Comparison of ENCODE assay signal across 8 cellular contexts in genomic region chr7:73734619-73735525, GRCh38.
DNase-seq lines count a peak whose midpoint lies in the region; ATAC-seq lines count a peak whose summit lies in the region.

No MANE protein-coding gene starts in this region.

- DNase-seq in DMS79 treated with DMSO at 0.1 percent for 48 hours (lab: John Stamatoyannopoulos, UW): peak; percentile 50
- DNase-seq in NCI-H1930 (lab: John Stamatoyannopoulos, UW): peak; percentile 74 to 90
- DNase-seq in T-helper 22 cell (ENCODE audit: low read depth): peak; percentile 69
- DNase-seq in astrocyte of the hippocampus (ENCODE audit: low read depth, low spot score): peak; percentile 69
- DNase-seq in iPS DF 4.7 (ENCODE audit: extremely low read depth, low spot score): peak; percentile 66
- DNase-seq in stimulated activated CD4-positive, alpha-beta T cell treated with anti-CD3 and anti-CD28 coated beads, Interleukin-15, amount 100 ng/mL, for 48 hours (ENCODE audit: low read depth in 2 of 2): peak; percentile 73 to 81

- ATAC-seq in HG02571 (IDR thresholded peaks at IDR 0.05; ENCODE audit: unreplicated experiment): peak; percentile 31
- ATAC-seq in GM18519 (IDR thresholded peaks at IDR 0.05; ENCODE audit: low FRiP score, unreplicated experiment): no peak
